In the genomic region with DNA sequence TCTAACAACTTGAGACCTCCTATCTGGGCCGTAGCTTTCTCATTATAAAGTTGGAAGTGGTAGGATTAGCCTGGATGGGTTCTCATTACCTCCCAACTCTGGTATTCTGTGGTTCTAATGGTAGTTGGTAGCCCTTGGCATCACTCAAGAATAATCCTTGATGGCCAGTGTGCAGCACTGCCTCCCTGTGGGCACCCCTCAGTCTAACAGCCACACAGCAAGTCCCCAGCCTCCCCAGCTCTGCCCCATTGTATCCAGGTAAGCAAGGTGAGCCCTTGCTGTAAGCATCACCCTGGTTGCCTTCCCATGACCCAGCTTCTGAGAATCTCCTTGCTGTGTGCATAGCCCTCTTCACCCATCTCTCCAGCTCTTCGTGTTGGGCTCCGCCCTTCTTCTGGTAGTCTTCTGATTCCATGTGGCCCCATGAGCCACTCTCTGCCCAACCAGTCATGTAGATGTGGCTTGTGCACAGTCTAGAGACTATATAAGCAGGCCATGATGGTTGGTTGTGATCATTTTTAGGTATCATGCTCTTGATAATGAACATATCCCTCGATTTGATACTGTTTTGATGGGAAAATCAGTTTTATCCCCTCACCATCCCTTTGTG, we compare ENCODE assay signal across 12 cellular contexts. TPM values are rescaled to one million over a fixed set of nuclear protein-coding genes. Genes with fewer than 3 reads are reported as not detected.
DNase-seq lines count a peak whose midpoint lies in the region; ATAC-seq and TF ChIP-seq lines count a peak whose summit lies in the region.
"Had no signal": no experiment of that assay in that cellular context is flagged by ENCODE, and none has a peak within 500 bp of the region (broad histone marks: within the 10 kb centered on the region; RNA-seq: fewer than 3 reads in every experiment).

No MANE protein-coding gene starts in this region.

- no peak overlapping the region for H3K27ac ChIP-seq in gastroesophageal sphincter
- H3K27ac ChIP-seq: SK-N-MC had no signal

- H3K27ac Mint-ChIP-seq in IgD-negative memory B cell: peak overlapping the region in 2 of 3 donors; percentile 16 to 26
- no peak overlapping the region for H3K27ac Mint-ChIP-seq in activated naive CD4-positive, alpha-beta T cell treated with anti-CD3 and anti-CD28 coated beads, Interleukin-2, amount 10 ng/mL, durations not matched to agents 7 days and 5 days

- CTCF ChIA-PET in activated naive CD4-positive, alpha-beta T cell treated with anti-CD3 and anti-CD28 coated beads, Interleukin-2, amount 10 ng/mL, durations not matched to agents 7 days and 5 days (lab: Charles Lee): interaction anchor here (0.9 to 1.8 kb wide), 5 partner anchors 11 to 491 kb away, joined by 3 to 10 read pairs (median 5); no protein-coding TSS in a partner anchor

- H3K9me3 ChIP-seq in mucosa of descending colon (no peaks in the 10 kb centered on the region), gastroesophageal sphincter (no peaks in the 10 kb centered on the region)

- intact Hi-C loops in mucosa of descending colon (cut with DNase I, micrococcal nuclease): no loop called here

- peaks cover 24 to 36% (median 32%) of the 10 kb centered on the region in 3 donors for H3K4me1 Mint-ChIP-seq in IgD-negative memory B cell
- no peaks in the 10 kb centered on the region for H3K4me1 Mint-ChIP-seq in activated naive CD4-positive, alpha-beta T cell treated with anti-CD3 and anti-CD28 coated beads, Interleukin-2, amount 10 ng/mL, durations not matched to agents 7 days and 5 days

- H3K9me3 Mint-ChIP-seq in IgD-negative memory B cell: peaks cover 0 to 1% (median 0%) of the 10 kb centered on the region in 3 donors
- H3K9me3 Mint-ChIP-seq in activated naive CD4-positive, alpha-beta T cell treated with anti-CD3 and anti-CD28 coated beads, Interleukin-2, amount 10 ng/mL, durations not matched to agents 7 days and 5 days: no peaks in the 10 kb centered on the region
- H3K9me3 Mint-ChIP-seq: naive thymus-derived CD8-positive, alpha-beta T cell had no signal

- H3K4me1 ChIP-seq in mucosa of descending colon (ENCODE audit: low read depth) (no peaks in the 10 kb centered on the region), gastroesophageal sphincter (no peaks in the 10 kb centered on the region)

- DNase-seq in ELR (ENCODE audit: low read depth) (peak; percentile 8), mucosa of descending colon (peak in 2 of 3 donors; percentile 32 to 43), NCI-H1436 treated with DMSO at 0.1 percent for 48 hours (lab: John Stamatoyannopoulos, UW) (no peak), NCI-H774 (lab: John Stamatoyannopoulos, UW) (no peak)
- DNase-seq in activated naive CD4-positive, alpha-beta T cell treated with anti-CD3 and anti-CD28 coated beads, Interleukin-2, amount 10 ng/mL, durations not matched to agents 7 days and 5 days: peak; percentile 43
- DNase-seq: MV-4-11 had no signal

- no peaks in the 10 kb centered on the region for H3K27me3 ChIP-seq in gastroesophageal sphincter

- peaks cover 4% of the 10 kb centered on the region for H3K36me3 Mint-ChIP-seq in IgD-negative memory B cell
- peaks cover 3% of the 10 kb centered on the region for H3K36me3 Mint-ChIP-seq in activated naive CD4-positive, alpha-beta T cell treated with anti-CD3 and anti-CD28 coated beads, Interleukin-2, amount 10 ng/mL, durations not matched to agents 7 days and 5 days

- H3K4me3 Mint-ChIP-seq in IgD-negative memory B cell: no peak overlapping the region
- H3K4me3 Mint-ChIP-seq in activated naive CD4-positive, alpha-beta T cell treated with anti-CD3 and anti-CD28 coated beads, Interleukin-2, amount 10 ng/mL, durations not matched to agents 7 days and 5 days: no peak overlapping the region
- H3K4me3 Mint-ChIP-seq: activated naive CD8-positive, alpha-beta T cell; naive thymus-derived CD8-positive, alpha-beta T cell had no signal

- no peak for TF ChIP-seq CTCF in mucosa of descending colon (IDR thresholded peaks at IDR 0.05)
- TF ChIP-seq CTCF in gastroesophageal sphincter (IDR thresholded peaks at IDR 0.05): no peak

- no peak for TF ChIP-seq POLR2A in gastroesophageal sphincter (IDR thresholded peaks at IDR 0.05)

- peak; percentile 80 for ATAC-seq in mucosa of descending colon
- ATAC-seq in gastroesophageal sphincter: no peak
- no peak for ATAC-seq in GM19023 (IDR thresholded peaks at IDR 0.05; ENCODE audit: unreplicated experiment)

- H3K27me3 Mint-ChIP-seq in IgD-negative memory B cell: peaks cover 3% of the 10 kb centered on the region
- H3K27me3 Mint-ChIP-seq in activated naive CD4-positive, alpha-beta T cell treated with anti-CD3 and anti-CD28 coated beads, Interleukin-2, amount 10 ng/mL, durations not matched to agents 7 days and 5 days: no peaks in the 10 kb centered on the region
- H3K27me3 Mint-ChIP-seq: activated naive CD8-positive, alpha-beta T cell; naive thymus-derived CD8-positive, alpha-beta T cell had no signal

- no peaks in the 10 kb centered on the region for H3K36me3 ChIP-seq in mucosa of descending colon (ENCODE audit: low read depth)
- H3K36me3 ChIP-seq in gastroesophageal sphincter: no peaks in the 10 kb centered on the region

- H3K4me3 ChIP-seq in mucosa of descending colon (no peak overlapping the region), gastroesophageal sphincter (no peak overlapping the region)
- H3K4me3 ChIP-seq: SK-N-MC had no signal

- no peak for TF ChIP-seq EP300 in gastroesophageal sphincter (IDR thresholded peaks at IDR 0.05)

- WGBS in gastroesophageal sphincter (ENCODE audit: low coverage in 1 of 2), 2 donors: 90% methylated on average over 1 to 4 of the region's 4 CpGs

RNA-seq across cellular contexts. Expression of a gene that starts 57.6 kb away (rescaled TPM):
- polyA plus RNA-seq in IgD-negative memory B cell: 84.6 TPM
- total RNA-seq in mucosa of descending colon (10 to 100 TPM; 63.0 to 81.3 (median 79.5) TPM), gastroesophageal sphincter (100 to 1,000 TPM; 119 to 144 (median 134) TPM)

Comparison
In these comparisons a context has a peak if more than half of its experiments do, and no peak if none do; other contexts are left out.
1. DNase-seq: peak in ELR (single experiment), activated naive CD4-positive, alpha-beta T cell treated with anti-CD3 and anti-CD28 coated beads, Interleukin-2, amount 10 ng/mL, durations not matched to agents 7 days and 5 days (single experiment) and mucosa of descending colon (2 of 3); none in NCI-H1436 treated with DMSO at 0.1 percent for 48 hours (single experiment) and NCI-H774 (single experiment).